Comparison of ENCODE assay signal across 29 cellular contexts in the genomic region with DNA sequence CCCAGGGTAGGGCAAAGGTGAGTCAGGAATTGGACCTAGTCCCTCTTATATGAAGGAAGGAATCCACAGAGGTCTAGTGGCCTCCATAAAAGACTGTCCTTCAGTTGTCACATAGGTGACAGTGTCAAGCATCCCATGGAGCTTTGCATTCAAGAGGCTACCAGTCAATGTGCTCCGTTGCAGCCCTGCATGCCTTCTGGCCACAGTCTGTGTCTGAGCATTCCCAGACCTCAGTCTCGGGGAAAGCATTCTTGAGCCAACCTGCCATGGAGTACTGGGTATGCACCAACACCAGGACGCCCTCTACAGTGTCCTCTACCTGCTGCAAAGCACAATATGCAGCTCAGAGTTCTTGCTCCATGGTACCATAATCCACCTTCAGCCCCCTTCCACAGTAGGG. TPM values are rescaled to one million over a fixed set of nuclear protein-coding genes. Genes with fewer than 3 reads are reported as not detected.
DNase-seq lines count a peak whose midpoint lies in the region; ATAC-seq, FAIRE-seq and TF ChIP-seq lines count a peak whose summit lies in the region.
"Had no signal": no experiment of that assay in that cellular context is flagged by ENCODE, and none has a peak within 500 bp of the region (broad histone marks: within the 10 kb centered on the region; RNA-seq: fewer than 3 reads in every experiment).

No MANE protein-coding gene starts in this region.

- TF ChIP-seq CTCF in H1 (IDR thresholded peaks at IDR 0.05; ENCODE audit: control extremely low read depth in 1 of 3, insufficient read depth in 1 of 3, low read depth in 1 of 3, low read length in 3 of 3) (peak in 1 of 3 experiments; percentile 5; a peak in 1 of 4 replicates), kidney (IDR thresholded peaks at IDR 0.05; ENCODE audit: borderline replicate concordance, extremely low read depth, insufficient read depth) (no peak)

- POLR2A ChIA-PET in H1 (lab: Charles Lee; ENCODE audit: partially characterized antibody): no interaction called here
- POLR2A ChIA-PET in naive thymus-derived CD4-positive, alpha-beta T cell (lab: Charles Lee): no interaction called here

- H4K20me1 ChIP-seq in H1 (replicated peaks in 1 of 2; ENCODE audit: control insufficient read depth in 1 of 2, insufficient read depth in 2 of 2, low read length in 2 of 2): no peaks in the 10 kb centered on the region
- H4K20me1 ChIP-seq: BLaER1 had no signal

- no peak for DNase-seq in H1 (ENCODE audit: low read depth in 1 of 2, low spot score in 2 of 2)
- DNase-seq in kidney: peak; percentile 33
- no peak for DNase-seq in stimulated activated effector memory CD8-positive, alpha-beta T cell treated with anti-CD3 and anti-CD28 coated beads, Interleukin-12 subunit alpha, Interleukin-12 subunit beta, amount 100 ng/mL, for 72 hours (ENCODE audit: low spot score in 2 of 2)
- no peak for DNase-seq in naive thymus-derived CD4-positive, alpha-beta T cell
- no peak for DNase-seq in activated CD8-positive, alpha-beta memory T cell treated with anti-CD3 and anti-CD28 coated beads, Interleukin-2, amount 50 U/mL, for 48 hours
- DNase-seq: 8988T; ACHN; BE2C; C1 segment of cervical spinal cord; CD4-positive, alpha-beta memory T cell; CD4-positive, CD25-positive, alpha-beta regulatory T cell; CD8-positive, alpha-beta memory T cell; COR-L47; DMS 273 treated with DMSO at 0.1 percent for 48 hours; DMS153; DMS53; DMS79; DND-41; EL; GDM1 had no signal

- H3K9me3 ChIP-seq in H1 (ENCODE audit: insufficient read depth in 2 of 2, low read depth in 1 of 2, low read length in 1 of 2): no peaks in the 10 kb centered on the region
- no peaks in the 10 kb centered on the region for H3K9me3 ChIP-seq in kidney (ENCODE audit: control insufficient read depth in 1 of 2, low read length in 2 of 2)
- H3K9me3 ChIP-seq in naive thymus-derived CD4-positive, alpha-beta T cell (ENCODE audit: control insufficient read depth in 2 of 3, low read length in 3 of 3): no peaks in the 10 kb centered on the region
- H3K9me3 ChIP-seq: BE2C, BLaER1 had no signal

- no peak overlapping the region for H2AFZ ChIP-seq in H1 (ENCODE audit: low read length)

- no peak overlapping the region for H2BK15ac ChIP-seq in H1 (ENCODE audit: low read length)

- H2BK120ac ChIP-seq in H1 (replicated peaks; ENCODE audit: low read depth, low read length): no peak overlapping the region

- no peak overlapping the region for H3K23ac ChIP-seq in H1 (ENCODE audit: insufficient read length)

- no peaks in the 10 kb centered on the region for H3K36me3 ChIP-seq in H1 (ENCODE audit: control insufficient read depth in 2 of 4, insufficient read depth in 4 of 4, low read length in 3 of 4)
- H3K36me3 ChIP-seq in kidney (ENCODE audit: control insufficient read depth in 1 of 2, insufficient read depth in 2 of 2, low read length in 2 of 2): no peaks in the 10 kb centered on the region
- no peaks in the 10 kb centered on the region for H3K36me3 ChIP-seq in naive thymus-derived CD4-positive, alpha-beta T cell (ENCODE audit: control insufficient read depth in 2 of 3, insufficient read depth in 3 of 3, low read length in 3 of 3)
- H3K36me3 ChIP-seq: BE2C, BLaER1 had no signal

- no peak overlapping the region for H4K91ac ChIP-seq in H1 (replicated peaks; ENCODE audit: insufficient read length, low read length)

- H3K27me3 Mint-ChIP-seq in naive thymus-derived CD4-positive, alpha-beta T cell: no peaks in the 10 kb centered on the region
- H3K27me3 Mint-ChIP-seq: CD4-positive, alpha-beta memory T cell; CD4-positive, CD25-positive, alpha-beta regulatory T cell; CD8-positive, alpha-beta memory T cell had no signal

- no peak for TF ChIP-seq POLR2A in H1 (IDR thresholded peaks at IDR 0.05; ENCODE audit: control extremely low read depth in 1 of 2, low read depth in 2 of 2, low read length in 2 of 2)

- H4K8ac ChIP-seq in H1 (ENCODE audit: extremely low read depth, insufficient read depth, low read length): peak overlapping the region; percentile 15; the same call in 1 of the 2 replicates

- intact Hi-C loops in kidney (cut with DNase I): no loop called here
- intact Hi-C loops in naive thymus-derived CD4-positive, alpha-beta T cell (cut with micrococcal nuclease): no loop called here

- peak; percentile 8 for ATAC-seq in stimulated activated effector memory CD8-positive, alpha-beta T cell treated with anti-CD3 and anti-CD28 coated beads, Interleukin-12 subunit alpha, Interleukin-12 subunit beta, amount 100 ng/mL, for 72 hours
- no peak for ATAC-seq in naive thymus-derived CD4-positive, alpha-beta T cell
- ATAC-seq in HG02885 (IDR thresholded peaks at IDR 0.05; ENCODE audit: poor library complexity, unreplicated experiment) (no peak), HG03457 (IDR thresholded peaks at IDR 0.05; ENCODE audit: unreplicated experiment) (no peak)
- ATAC-seq: GM12878 had no signal

- H3K79me1 ChIP-seq in H1 (ENCODE audit: low read depth, low read length): no peaks in the 10 kb centered on the region

- H3K56ac ChIP-seq in H1 (replicated peaks; ENCODE audit: insufficient read length, low read depth, low read length): no peak overlapping the region

- FAIRE-seq in H1 (lab: Jason Lieb, UNC) (no peak), kidney (lab: Jason Lieb, UNC) (no peak)
- FAIRE-seq: A204.1, GM12878, GM12892, GM18507 had no signal

- TF ChIP-seq RAD21 in H1 (IDR thresholded peaks at IDR 0.05 in 1 of 2, conservative IDR thresholded peaks at IDR 0.05 in 1 of 2; ENCODE audit: low read depth in 2 of 2, low read length in 2 of 2): no peak

- H3K9me3 Mint-ChIP-seq in stimulated activated effector memory CD8-positive, alpha-beta T cell treated with anti-CD3 and anti-CD28 coated beads, Interleukin-12 subunit alpha, Interleukin-12 subunit beta, amount 100 ng/mL, for 72 hours: peaks cover 3% of the 10 kb centered on the region
- H3K9me3 Mint-ChIP-seq in naive thymus-derived CD4-positive, alpha-beta T cell: peaks cover 0 to 15% (median 2%) of the 10 kb centered on the region in 11 donors

- H3K4me3 Mint-ChIP-seq in stimulated activated effector memory CD8-positive, alpha-beta T cell treated with anti-CD3 and anti-CD28 coated beads, Interleukin-12 subunit alpha, Interleukin-12 subunit beta, amount 100 ng/mL, for 72 hours: no peak overlapping the region
- no peak overlapping the region for H3K4me3 Mint-ChIP-seq in naive thymus-derived CD4-positive, alpha-beta T cell
- H3K4me3 Mint-ChIP-seq: CD14-positive monocyte; CD4-positive, alpha-beta memory T cell; CD4-positive, CD25-positive, alpha-beta regulatory T cell; CD8-positive, alpha-beta memory T cell had no signal

- 91% methylated on average over 3 of the region's 3 CpGs; no CpG with 5 or more reads in 1 of the 2 experiments for WGBS in H1 (ENCODE audit: extremely low coverage in 1 of 2, insufficient coverage in 1 of 2, insufficient read length in 1 of 2, insufficient replicate concordance in 2 of 2, low coverage in 1 of 2, low lambda C conversion rate in 2 of 2, missing lambda C conversion rate in 1 of 2), 2 experiments

- H2BK5ac ChIP-seq in H1 (ENCODE audit: low read depth, low read length): no peak overlapping the region

- no peaks in the 10 kb centered on the region for H3K4me1 Mint-ChIP-seq in stimulated activated effector memory CD8-positive, alpha-beta T cell treated with anti-CD3 and anti-CD28 coated beads, Interleukin-12 subunit alpha, Interleukin-12 subunit beta, amount 100 ng/mL, for 72 hours
- peaks cover 0 to 3% (median 0%) of the 10 kb centered on the region in 7 donors for H3K4me1 Mint-ChIP-seq in naive thymus-derived CD4-positive, alpha-beta T cell
- H3K4me1 Mint-ChIP-seq: CD14-positive monocyte; CD4-positive, alpha-beta memory T cell; CD4-positive, CD25-positive, alpha-beta regulatory T cell; CD8-positive, alpha-beta memory T cell had no signal

- H3K27ac Mint-ChIP-seq in stimulated activated effector memory CD8-positive, alpha-beta T cell treated with anti-CD3 and anti-CD28 coated beads, Interleukin-12 subunit alpha, Interleukin-12 subunit beta, amount 100 ng/mL, for 72 hours: no peak overlapping the region
- H3K27ac Mint-ChIP-seq in naive thymus-derived CD4-positive, alpha-beta T cell: no peak overlapping the region
- H3K27ac Mint-ChIP-seq: CD14-positive monocyte; CD4-positive, alpha-beta memory T cell; CD4-positive, CD25-positive, alpha-beta regulatory T cell; CD8-positive, alpha-beta memory T cell had no signal

- CTCF ChIA-PET in H1 (lab: Charles Lee; ENCODE audit: partially characterized antibody): interaction anchor here (0.8 to 1.0 kb wide), 2 partner anchors 14 to 264 kb away, joined by 3 read pairs; no protein-coding TSS in a partner anchor
- CTCF ChIA-PET in naive thymus-derived CD4-positive, alpha-beta T cell (lab: Charles Lee): no interaction called here

- no peak for TF ChIP-seq EP300 in H1 (IDR thresholded peaks at IDR 0.05; ENCODE audit: borderline replicate concordance in 1 of 2, low read depth in 2 of 2, low read length in 2 of 2)

- no peak overlapping the region for H2BK12ac ChIP-seq in H1 (ENCODE audit: low read depth, low read length)

- no peak overlapping the region for H3K9ac ChIP-seq in H1 (replicated peaks in 1 of 4; ENCODE audit: extremely low read depth in 1 of 4, low read depth in 3 of 4, low read length in 3 of 4)
- no peak overlapping the region for H3K9ac ChIP-seq in kidney (ENCODE audit: low read length in 2 of 2)
- H3K9ac ChIP-seq: BLaER1 had no signal

- no peak overlapping the region for H2BK20ac ChIP-seq in H1 (ENCODE audit: low read length)

- no peak overlapping the region for H3K4me2 ChIP-seq in H1 (ENCODE audit: insufficient read depth in 1 of 2, low read depth in 2 of 2, low read length in 2 of 2)
- H3K4me2 ChIP-seq: BLaER1 had no signal

- H3K14ac ChIP-seq in H1 (ENCODE audit: insufficient read length): no peak overlapping the region

- H3K4ac ChIP-seq in H1 (replicated peaks; ENCODE audit: insufficient read length, low read depth, low read length): no peak overlapping the region

- H3K4me1 ChIP-seq in H1 (replicated peaks in 1 of 4; ENCODE audit: control insufficient read depth in 3 of 4, insufficient read depth in 4 of 4, low read length in 3 of 4): no peaks in the 10 kb centered on the region
- no peaks in the 10 kb centered on the region for H3K4me1 ChIP-seq in kidney (ENCODE audit: control insufficient read depth in 1 of 2, insufficient read depth in 1 of 2, low read depth in 1 of 2, low read length in 2 of 2)
- no peaks in the 10 kb centered on the region for H3K4me1 ChIP-seq in naive thymus-derived CD4-positive, alpha-beta T cell (ENCODE audit: control insufficient read depth in 2 of 2, insufficient read depth in 2 of 2, low read length in 2 of 2)
- H3K4me1 ChIP-seq: BE2C, BLaER1 had no signal

- no peak overlapping the region for H2AK5ac ChIP-seq in H1 (ENCODE audit: low read depth, low read length)

- no peaks in the 10 kb centered on the region for H3K36me3 Mint-ChIP-seq in stimulated activated effector memory CD8-positive, alpha-beta T cell treated with anti-CD3 and anti-CD28 coated beads, Interleukin-12 subunit alpha, Interleukin-12 subunit beta, amount 100 ng/mL, for 72 hours
- H3K36me3 Mint-ChIP-seq in naive thymus-derived CD4-positive, alpha-beta T cell: no peaks in the 10 kb centered on the region
- H3K36me3 Mint-ChIP-seq: CD14-positive monocyte; CD4-positive, alpha-beta memory T cell; CD4-positive, CD25-positive, alpha-beta regulatory T cell; CD8-positive, alpha-beta memory T cell had no signal

- no peak overlapping the region for H3K18ac ChIP-seq in H1 (ENCODE audit: extremely low read depth, low read length)

- H4K5ac ChIP-seq in H1 (ENCODE audit: insufficient read length, low read depth, low read length): no peak overlapping the region

- H3K23me2 ChIP-seq in H1 (ENCODE audit: low read depth, low read length): no peaks in the 10 kb centered on the region

- no peaks in the 10 kb centered on the region for H3K79me2 ChIP-seq in H1 (ENCODE audit: control insufficient read depth in 1 of 2, insufficient read depth in 2 of 2, low read length in 2 of 2)

- H3K4me3 ChIP-seq in H1 (ENCODE audit: extremely low read depth in 1 of 4, insufficient read depth in 2 of 4, low read depth in 3 of 4, low read length in 4 of 4) (no peak overlapping the region), kidney (ENCODE audit: low read length in 2 of 2) (no peak overlapping the region)
- H3K4me3 ChIP-seq in naive thymus-derived CD4-positive, alpha-beta T cell (ENCODE audit: low read length): no peak overlapping the region
- H3K4me3 ChIP-seq: BLaER1, GM12878 had no signal

- no peaks in the 10 kb centered on the region for H3K27me3 ChIP-seq in H1 (replicated peaks in 1 of 4; ENCODE audit: control insufficient read depth in 3 of 4, extremely low read depth in 1 of 4, insufficient read depth in 3 of 4, low read length in 3 of 4)
- no peaks in the 10 kb centered on the region for H3K27me3 ChIP-seq in naive thymus-derived CD4-positive, alpha-beta T cell (ENCODE audit: control insufficient read depth in 2 of 2, insufficient read depth in 2 of 2, low read length in 2 of 2)
- H3K27me3 ChIP-seq: BE2C, BLaER1 had no signal

- H3K27ac ChIP-seq in H1 (ENCODE audit: low read depth, low read length): no peak overlapping the region
- no peak overlapping the region for H3K27ac ChIP-seq in kidney (ENCODE audit: low read depth in 2 of 2, low read length in 2 of 2)
- H3K27ac ChIP-seq in naive thymus-derived CD4-positive, alpha-beta T cell (ENCODE audit: low read depth, low read length): no peak overlapping the region
- H3K27ac ChIP-seq: BLaER1 had no signal

RNA-seq across cellular contexts. Expression of a gene that starts 46.7 kb away (rescaled TPM):
- 13.4 and 21.6 TPM in 2 replicates for total RNA-seq in H1 (2021; fragmentation: NEBNext Ultra II Directional; extraction: Animal tissue kit (Norgen Biotek cat#: 25700))
- polyA plus RNA-seq in H1 (2011; rRNA removed) (21.6 and 24.2 TPM in 2 replicates), kidney (ENCODE audit: insufficient read depth, low read depth, low replicate concordance) (0.30 TPM)
- 6.0 TPM for polyA plus RNA-seq in H1 (2011; cell fraction: cytosol; rRNA removed)
- polyA plus RNA-seq in H1 (2011; cell fraction: nucleus; rRNA removed): 17.2 TPM
- 5.3 to 10.0 TPM (median 7.6 TPM) in 4 replicates for polyA plus RNA-seq in H1 (2012, experiment 1 of 2)
- 0.24 TPM for polyA plus RNA-seq in H1 (2012, experiment 2 of 2)
- polyA plus RNA-seq in H1 (2013, experiment 1 of 2): 7.6 TPM
- polyA plus RNA-seq in H1 (2013, experiment 2 of 2): 6.5 TPM
- polyA minus RNA-seq in H1 (2011; rRNA and poly(A)+ RNA removed): 44.5 and 69.7 TPM in 2 replicates
- 3.0 TPM for polyA minus RNA-seq in H1 (2011; cell fraction: cytosol; rRNA and poly(A)+ RNA removed)
- polyA minus RNA-seq in H1 (2011; cell fraction: nucleus; rRNA and poly(A)+ RNA removed): 18.2 TPM
- total RNA-seq in kidney: 4.2 TPM
- total RNA-seq in naive thymus-derived CD4-positive, alpha-beta T cell: under 1 TPM in 2 of 5 experiments, not detected in 3; 0.03 to 0.07 TPM
- not detected for polyA plus RNA-seq in naive thymus-derived CD4-positive, alpha-beta T cell
- total RNA-seq: CD4-positive, alpha-beta memory T cell; CD8-positive, alpha-beta memory T cell; G401 had no signal
- polyA plus RNA-seq: CD14-positive monocyte; CD4-positive, alpha-beta memory T cell; CD4-positive, CD25-positive, alpha-beta regulatory T cell; CD8-positive, alpha-beta memory T cell; GM12878 had no signal
